ENCODE assay signal across 1 cellular context in the genomic region with DNA sequence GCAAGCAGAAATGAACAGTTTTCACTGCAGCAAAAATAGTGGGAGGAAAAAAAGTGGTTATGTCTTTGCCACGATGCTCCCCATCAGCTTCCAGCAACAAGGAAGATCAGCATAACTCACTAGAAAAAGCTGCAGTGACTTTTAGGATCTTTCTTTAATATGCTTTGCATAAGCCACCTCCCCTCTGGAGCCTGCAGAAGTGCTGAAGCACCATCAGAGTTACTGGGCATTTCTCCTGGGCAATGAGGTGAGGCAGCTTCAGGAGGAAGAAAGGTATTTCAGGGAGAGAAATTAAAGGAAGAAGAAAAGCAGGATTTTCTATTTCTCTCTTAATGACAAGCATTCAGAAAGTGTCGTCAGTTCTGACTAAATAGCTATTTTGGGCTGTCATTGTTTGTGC.
TF ChIP-seq lines count a peak whose summit lies in the region.

No MANE protein-coding gene starts in this region.

TF ChIP-seq in WTC11, 78 proteins besides CTCF, POLR2A, EP300 and RAD21 (continued from another document):
- no peak for TF ChIP-seq ZNF512 (CRISPR knock-in tag; IDR thresholded peaks at IDR 0.05; ENCODE audit: borderline replicate concordance)
